ENCODE assay signal across 8 cellular contexts in genomic region chr5:126777974-126778674, GRCh38. TPM values are rescaled to one million over a fixed set of nuclear protein-coding genes. Genes with fewer than 3 reads are reported as not detected.
DNase-seq lines count a peak whose midpoint lies in the region; ATAC-seq, FAIRE-seq and TF ChIP-seq lines count a peak whose summit lies in the region.

No MANE protein-coding gene starts in this region.

- no CpG with 5 or more reads among the region's 66 CpGs for WGBS in neuronal stem cell (ENCODE audit: extremely low coverage in 2 of 2, insufficient read length in 2 of 2, insufficient replicate concordance in 1 of 2), 2 donors

- H3K79me1 ChIP-seq in neuronal stem cell (ENCODE audit: low read depth, low read length), result peaks cover 8% of the 10 kb centered on the region

- H3K14ac ChIP-seq in neuronal stem cell (ENCODE audit: low read length), result peak overlapping the region; percentile 99

- H3K9me3 ChIP-seq in MM.1S (replicated peaks; ENCODE audit: insufficient read depth, low read length) (no peaks in the 10 kb centered on the region), neuronal stem cell (replicated peaks in 1 of 2; ENCODE audit: control insufficient read depth in 2 of 2, insufficient read depth in 1 of 2, low read depth in 1 of 2, low read length in 2 of 2) (peaks cover 0 to 22% of the 10 kb centered on the region in 2 donors), subcutaneous abdominal adipose tissue (ENCODE audit: control insufficient read depth in 5 of 5, low read length in 5 of 5) (no peaks in the 10 kb centered on the region)

- peaks cover 31% of the 10 kb centered on the region for H3F3A ChIP-seq in MM.1S (ENCODE audit: insufficient read depth, low read length)

- H3K36me3 ChIP-seq in MM.1S (replicated peaks; ENCODE audit: insufficient read depth, low read length), result no peaks in the 10 kb centered on the region
- peaks cover 3 to 46% of the 10 kb centered on the region in 2 donors for H3K36me3 ChIP-seq in neuronal stem cell (replicated peaks in 1 of 2; ENCODE audit: control insufficient read depth in 2 of 2, insufficient read depth in 2 of 2, low read length in 2 of 2)
- no peaks in the 10 kb centered on the region for H3K36me3 ChIP-seq in subcutaneous abdominal adipose tissue (ENCODE audit: control insufficient read depth in 5 of 5, insufficient read depth in 5 of 5, low read length in 5 of 5)

- H3K4ac ChIP-seq in neuronal stem cell (ENCODE audit: low read length), result peak overlapping the region; percentile 96

- H2BK5ac ChIP-seq in neuronal stem cell (ENCODE audit: low read length), result peak overlapping the region; percentile 93

- peak overlapping the region; percentile 100 for H2BK15ac ChIP-seq in neuronal stem cell (ENCODE audit: low read length)

- peak; percentile 74 for ATAC-seq in foreskin keratinocyte

- H2AK5ac ChIP-seq in neuronal stem cell (ENCODE audit: low read depth, low read length), result peak overlapping the region; percentile 100

- H3K4me2 ChIP-seq in MM.1S (ENCODE audit: low read depth, low read length), result peak overlapping the region; percentile 79
- H3K4me2 ChIP-seq in neuronal stem cell (ENCODE audit: insufficient read depth, low read length, poor library complexity, severe bottlenecking), result peak overlapping the region; percentile 57

- H3K79me2 ChIP-seq in MM.1S (ENCODE audit: low read length), result peaks cover 58% of the 10 kb centered on the region

- peaks cover 21% of the 10 kb centered on the region for H4K20me1 ChIP-seq in MM.1S (ENCODE audit: insufficient read depth, low read length)

- peak overlapping the region; percentile 53 for H4K8ac ChIP-seq in neuronal stem cell (ENCODE audit: low read depth, low read length)

- H3K23ac ChIP-seq in neuronal stem cell (ENCODE audit: low read depth, low read length, poor library complexity), result peak overlapping the region; percentile 99

- peak overlapping the region; percentile 66 for H2AFZ ChIP-seq in MM.1S (ENCODE audit: low read length)
- H2AFZ ChIP-seq in neuronal stem cell (ENCODE audit: low read length), result peak overlapping the region; percentile 85

- H2BK120ac ChIP-seq in neuronal stem cell (ENCODE audit: low read depth, low read length), result peak overlapping the region; percentile 83

- peak overlapping the region; percentile 93 for H4K91ac ChIP-seq in neuronal stem cell (ENCODE audit: low read depth, low read length, poor library complexity)

- peak overlapping the region; percentile 100 for H3K18ac ChIP-seq in neuronal stem cell (ENCODE audit: low read length)

- no peak for TF ChIP-seq CTCF in MM.1S (IDR thresholded peaks at IDR 0.05; ENCODE audit: low read length)
- no peak for TF ChIP-seq CTCF in foreskin keratinocyte (conservative IDR thresholded peaks at IDR 0.05)

- H3K9ac ChIP-seq in MM.1S (ENCODE audit: low read length) (peak overlapping the region; percentile 98), neuronal stem cell (ENCODE audit: low read depth, low read length, poor library complexity) (peak overlapping the region; percentile 100), subcutaneous abdominal adipose tissue (ENCODE audit: low read length in 5 of 5) (peak overlapping the region; percentile 48 to 80 (median 70))

- peak; percentile 92 for FAIRE-seq in G401.6 (lab: Jason Lieb, UNC)

- no peaks in the 10 kb centered on the region for H3K27me3 ChIP-seq in MM.1S (replicated peaks; ENCODE audit: insufficient read depth, low read length)
- H3K27me3 ChIP-seq in foreskin keratinocyte, result no peaks in the 10 kb centered on the region
- no peaks in the 10 kb centered on the region for H3K27me3 ChIP-seq in neuronal stem cell (ENCODE audit: control insufficient read depth in 3 of 3, insufficient read depth in 3 of 3, low read depth in 1 of 3, low read length in 3 of 3)
- H3K27me3 ChIP-seq in subcutaneous abdominal adipose tissue (ENCODE audit: control insufficient read depth in 5 of 5, insufficient read depth in 4 of 5, low read length in 5 of 5), result no peaks in the 10 kb centered on the region

- H3K4me1 ChIP-seq in MM.1S (ENCODE audit: low read length) (peaks cover 9% of the 10 kb centered on the region; the same call in 1 of the 2 replicates), foreskin keratinocyte (peaks cover 8% of the 10 kb centered on the region), neuronal stem cell (ENCODE audit: control insufficient read depth in 2 of 2, insufficient read depth in 1 of 2, low read depth in 1 of 2, low read length in 2 of 2) (peaks cover 0 to 12% of the 10 kb centered on the region in 2 donors), subcutaneous abdominal adipose tissue (ENCODE audit: control insufficient read depth in 5 of 5, insufficient read depth in 5 of 5, low read length in 5 of 5) (peaks cover 3 to 31% (median 23%) of the 10 kb centered on the region in 5 donors)

- no peak overlapping the region for H2BK12ac ChIP-seq in neuronal stem cell (ENCODE audit: low read length)

- no peaks in the 10 kb centered on the region for H3K9me2 ChIP-seq in MM.1S (replicated peaks; ENCODE audit: insufficient read depth, low read length)

- peak; percentile 98 for DNase-seq in HCEC 1CT
- peak; percentile 98 for DNase-seq in MM.1S
- DNase-seq in SIG-M5 (lab: John Stamatoyannopoulos, UW), result peak; percentile 86
- DNase-seq in activated gamma-delta T cell treated with anti-CD3 and anti-CD28 coated beads, Interleukin-2, amount 50 U/mL, for 16 hours (ENCODE audit: low read depth), result peak; percentile 82
- peak; percentile 77 to 85 for DNase-seq in foreskin keratinocyte
- DNase-seq in neuronal stem cell (ENCODE audit: low spot score), result peak; percentile 91

- peak overlapping the region; percentile 88 for H3K27ac ChIP-seq in MM.1S (ENCODE audit: low read length)
- H3K27ac ChIP-seq in foreskin keratinocyte, result peak overlapping the region; percentile 1
- peak overlapping the region; percentile 95 for H3K27ac ChIP-seq in neuronal stem cell (replicated peaks; ENCODE audit: low read length)
- H3K27ac ChIP-seq in subcutaneous abdominal adipose tissue (ENCODE audit: low read depth, low read length), result peak overlapping the region; percentile 35

- H3K4me3 ChIP-seq in MM.1S (ENCODE audit: low read length), result peak overlapping the region; percentile 91
- peak overlapping the region; percentile 97 to 100 for H3K4me3 ChIP-seq in neuronal stem cell (ENCODE audit: low read length in 2 of 2)
- H3K4me3 ChIP-seq in subcutaneous abdominal adipose tissue (ENCODE audit: low read depth in 1 of 5, low read length in 5 of 5), result peak overlapping the region; percentile 56 to 96 (median 84)

RNA-seq across cellular contexts. Expression of gene LMNB1, which starts 1.2 kb away (rescaled TPM):
- 53.5 and 63.8 TPM in 2 replicates for total RNA-seq in foreskin keratinocyte
- 20.2 and 29.6 TPM in 2 replicates for polyA plus RNA-seq in foreskin keratinocyte
- 133 TPM for polyA plus RNA-seq in neuronal stem cell (2013, experiment 1 of 2)
- 138 TPM for polyA plus RNA-seq in neuronal stem cell (2013, experiment 2 of 2)

Comparison
In these comparisons a context has a peak if more than half of its experiments do, and no peak if none do; other contexts are left out.
1. Peak in every context shown above with its lines: DNase-seq, ATAC-seq, H3K4me3 ChIP-seq and H3K27ac ChIP-seq.
2. H3K27ac ChIP-seq: peak in every context shown above with its lines; median percentile 95 in neuronal stem cell; 88 in MM.1S; 35 in subcutaneous abdominal adipose tissue; 1 in foreskin keratinocyte.